ENCODE assay signal across 24 cellular contexts in genomic region chr2:29760008-29760407, GRCh38.
"Had no signal": no experiment of that assay in that cellular context is flagged by ENCODE, and none has a peak within 500 bp of the region (broad histone marks: within the 10 kb centered on the region; RNA-seq: fewer than 3 reads in every experiment).

No MANE protein-coding gene starts in this region.

- ATAC-seq: effector memory CD8-positive, alpha-beta T cell; esophagus mucosa; gastrocnemius medialis; heart right ventricle; left cardiac atrium; left lung; left ventricle myocardium superior; mucosa of descending colon had no signal

- H3K9me3 Mint-ChIP-seq: dendritic cell treated with granulocyte-macrophage colony-stimulating factor and Interleukin-4, amounts not matched to agents 40 ng/mL and 50 ng/mL, for 4 days; effector memory CD8-positive, alpha-beta T cell; endodermal cell; mesothelial cell of epicardium had no signal

- H3K36me3 Mint-ChIP-seq: mesothelial cell of epicardium had no signal

- H3K4me1 ChIP-seq: colonic mucosa, esophagus squamous epithelium, gastrocnemius medialis, heart right ventricle, left lung, lower lobe of right lung had no signal

- H3K27ac Mint-ChIP-seq: dendritic cell treated with granulocyte-macrophage colony-stimulating factor and Interleukin-4, amounts not matched to agents 40 ng/mL and 50 ng/mL, for 4 days; effector memory CD8-positive, alpha-beta T cell; endodermal cell; mesothelial cell of epicardium had no signal

- H3K36me3 ChIP-seq: colonic mucosa, esophagus squamous epithelium, gastrocnemius medialis, heart right ventricle, left lung, lower lobe of right lung had no signal

- H3K27me3 ChIP-seq: colonic mucosa, gastrocnemius medialis, left lung had no signal

- H3K27me3 Mint-ChIP-seq: dendritic cell treated with granulocyte-macrophage colony-stimulating factor and Interleukin-4, amounts not matched to agents 40 ng/mL and 50 ng/mL, for 4 days had no signal

- H3K9me3 ChIP-seq: colonic mucosa, esophagus squamous epithelium, gastrocnemius medialis, heart right ventricle, left lung, lower lobe of right lung, mucosa of descending colon had no signal

- DNase-seq: colonic mucosa; cortex of kidney; effector CD8-positive, alpha-beta T cell; effector memory CD8-positive, alpha-beta T cell; endodermal cell; erythroblast; esophagus squamous epithelium; foreskin fibroblast; foreskin melanocyte; gastrocnemius medialis; glutamatergic neuron; head of caudate nucleus; heart right ventricle; hippocampal formation; left cardiac atrium; left lung; left ventricle myocardium superior; lower lobe of right lung; mesenchymal stem cell; mucosa of descending colon had no signal

- H3K27ac ChIP-seq: colonic mucosa, epithelial cell of prostate, esophagus squamous epithelium, gastrocnemius medialis, heart right ventricle, left lung, lower lobe of right lung had no signal

- H3K4me3 Mint-ChIP-seq: dendritic cell treated with granulocyte-macrophage colony-stimulating factor and Interleukin-4, amounts not matched to agents 40 ng/mL and 50 ng/mL, for 4 days; effector memory CD8-positive, alpha-beta T cell; endodermal cell; mesothelial cell of epicardium had no signal

- H3K4me3 ChIP-seq: colonic mucosa, esophagus squamous epithelium, gastrocnemius medialis, heart right ventricle, left lung, lower lobe of right lung, mucosa of descending colon had no signal
